In genomic region chr2:79223539-79223938, GRCh38 we compare ENCODE assay signal across 24 cellular contexts.
DNase-seq lines count a peak whose midpoint lies in the region; ATAC-seq, FAIRE-seq and TF ChIP-seq lines count a peak whose summit lies in the region.
"Had no signal": no experiment of that assay in that cellular context is flagged by ENCODE, and none has a peak within 500 bp of the region (broad histone marks: within the 10 kb centered on the region; RNA-seq: fewer than 3 reads in every experiment).

No MANE protein-coding gene starts in this region.

- H2BK120ac ChIP-seq in H1 (replicated peaks; ENCODE audit: low read depth, low read length), result no peak overlapping the region

- no peak overlapping the region for H3K4me3 ChIP-seq in HepG2 (replicated peaks in 1 of 3; ENCODE audit: insufficient read depth in 1 of 3, low read depth in 2 of 3, low read length in 3 of 3)
- H3K4me3 ChIP-seq in right lobe of liver, result no peak overlapping the region
- H3K4me3 ChIP-seq in H1 (ENCODE audit: extremely low read depth in 1 of 4, insufficient read depth in 2 of 4, low read depth in 3 of 4, low read length in 4 of 4), result no peak overlapping the region

- in situ Hi-C loops in HepG2 (cut with HindIII; ENCODE audit: extremely low pct_ligation_motif_present, low pct_unique_long_range_greater_than_20kb), result loop anchor here (5.0 kb wide), 1 partner anchor 639 kb away; no protein-coding TSS in a partner anchor

- no peak for FAIRE-seq in HepG2 (lab: Jason Lieb, UNC)
- FAIRE-seq in H1 (lab: Jason Lieb, UNC), result no peak
- FAIRE-seq: HTR-8/SVneo had no signal

- H3K27me3 ChIP-seq in HepG2 (ENCODE audit: control insufficient read depth in 1 of 2, insufficient read depth in 2 of 2, low read length in 2 of 2) (no peaks in the 10 kb centered on the region), right lobe of liver (no peaks in the 10 kb centered on the region), H1 (replicated peaks in 1 of 4; ENCODE audit: control insufficient read depth in 3 of 4, extremely low read depth in 1 of 4, insufficient read depth in 3 of 4, low read length in 3 of 4) (no peaks in the 10 kb centered on the region)

- intact Hi-C loops in HepG2 (cut with micrococcal nuclease; ENCODE audit: unreplicated experiment) (no loop called here), right lobe of liver (cut with DNase I) (no loop called here)

- H3K36me3 Mint-ChIP-seq in activated T-cell treated with anti-CD3 and anti-CD28 coated beads, Interleukin-2, amount 50 U/mL, for 72 hours (ENCODE audit: insufficient read depth in 2 of 2), result no peaks in the 10 kb centered on the region
- H3K36me3 Mint-ChIP-seq: activated CD8-positive, alpha-beta memory T cell treated with anti-CD3 and anti-CD28 coated beads, Interleukin-2, amount 10 ng/mL, durations not matched to agents 7 days and 5 days; activated naive CD8-positive, alpha-beta T cell treated with anti-CD3 and anti-CD28 coated beads, Interleukin-2, amount 10 ng/mL, durations not matched to agents 7 days and 5 days; CD4-positive, alpha-beta memory T cell; memory B cell; naive thymus-derived CD4-positive, alpha-beta T cell; stimulated activated effector memory CD8-positive, alpha-beta T cell treated with anti-CD3 and anti-CD28 coated beads, Interleukin-12 subunit alpha, Interleukin-12 subunit beta, amount 100 ng/mL, for 72 hours had no signal

- H3K27ac ChIP-seq in HepG2 (ENCODE audit: extremely low read length, insufficient read depth, low read length), result no peak overlapping the region
- H3K27ac ChIP-seq in right lobe of liver, result no peak overlapping the region
- H3K27ac ChIP-seq in H1 (ENCODE audit: low read depth, low read length), result no peak overlapping the region

- no peak overlapping the region for H2AK5ac ChIP-seq in H1 (ENCODE audit: low read depth, low read length)

- no peak overlapping the region for H2BK15ac ChIP-seq in H1 (ENCODE audit: low read length)

- TF ChIP-seq EP300 in HepG2 (IDR thresholded peaks at IDR 0.05; ENCODE audit: low read depth in 2 of 2, low read length in 2 of 2), result no peak
- no peak for TF ChIP-seq EP300 in HepG2 (CRISPR knock-in tag; IDR thresholded peaks at IDR 0.05; ENCODE audit: borderline replicate concordance)
- TF ChIP-seq EP300 in H1 (IDR thresholded peaks at IDR 0.05; ENCODE audit: borderline replicate concordance in 1 of 2, low read depth in 2 of 2, low read length in 2 of 2), result no peak

- no peak overlapping the region for H2AFZ ChIP-seq in HepG2 (ENCODE audit: low read length)
- H2AFZ ChIP-seq in H1 (ENCODE audit: low read length), result no peak overlapping the region

- H3K27ac Mint-ChIP-seq in activated T-cell treated with anti-CD3 and anti-CD28 coated beads, Interleukin-2, amount 50 U/mL, for 72 hours, result no peak overlapping the region
- H3K27ac Mint-ChIP-seq: activated CD8-positive, alpha-beta memory T cell treated with anti-CD3 and anti-CD28 coated beads, Interleukin-2, amount 10 ng/mL, durations not matched to agents 7 days and 5 days; activated naive CD8-positive, alpha-beta T cell treated with anti-CD3 and anti-CD28 coated beads, Interleukin-2, amount 10 ng/mL, durations not matched to agents 7 days and 5 days; activated T-helper 2 cell treated with anti-CD3 and anti-CD28 coated beads, Interferon-gamma antibody, Interleukin-2, Interleukin-4, amounts not matched to agents 10 μg/mL and 5 μg/mL and 100 μg/mL, durations not matched to agents 14 hours and 24 hours and 36 hours; CD4-positive, alpha-beta memory T cell; memory B cell; naive thymus-derived CD4-positive, alpha-beta T cell; stimulated activated effector memory CD8-positive, alpha-beta T cell treated with anti-CD3 and anti-CD28 coated beads, Interleukin-12 subunit alpha, Interleukin-12 subunit beta, amount 100 ng/mL, for 72 hours had no signal

- no peak overlapping the region for H3K4ac ChIP-seq in H1 (replicated peaks; ENCODE audit: insufficient read length, low read depth, low read length)

- H4K5ac ChIP-seq in H1 (ENCODE audit: insufficient read length, low read depth, low read length), result no peak overlapping the region

- no peak overlapping the region for H3K56ac ChIP-seq in H1 (replicated peaks; ENCODE audit: insufficient read length, low read depth, low read length)

- H3K4me1 Mint-ChIP-seq in activated T-cell treated with anti-CD3 and anti-CD28 coated beads, Interleukin-2, amount 50 U/mL, for 72 hours (ENCODE audit: low read depth), result no peaks in the 10 kb centered on the region
- H3K4me1 Mint-ChIP-seq: activated CD8-positive, alpha-beta memory T cell treated with anti-CD3 and anti-CD28 coated beads, Interleukin-2, amount 10 ng/mL, durations not matched to agents 7 days and 5 days; activated naive CD8-positive, alpha-beta T cell treated with anti-CD3 and anti-CD28 coated beads, Interleukin-2, amount 10 ng/mL, durations not matched to agents 7 days and 5 days; CD4-positive, alpha-beta memory T cell; memory B cell; naive thymus-derived CD4-positive, alpha-beta T cell; stimulated activated effector memory CD8-positive, alpha-beta T cell treated with anti-CD3 and anti-CD28 coated beads, Interleukin-12 subunit alpha, Interleukin-12 subunit beta, amount 100 ng/mL, for 72 hours had no signal

- H3K9ac ChIP-seq in HepG2 (ENCODE audit: insufficient read depth, low read depth, low read length), result no peak overlapping the region
- H3K9ac ChIP-seq in H1 (replicated peaks in 1 of 4; ENCODE audit: extremely low read depth in 1 of 4, low read depth in 3 of 4, low read length in 3 of 4), result no peak overlapping the region

- DNase-seq in HepG2 (ENCODE audit: low spot score) (no peak), right lobe of liver (no peak), NCI-H748 (lab: John Stamatoyannopoulos, UW; ENCODE audit: unreplicated experiment) (peak; percentile 28), H1 (ENCODE audit: low read depth in 1 of 2, low spot score in 2 of 2) (no peak), A172 (ENCODE audit: low spot score) (no peak), GM03348 (ENCODE audit: low spot score) (no peak), DMS 273 treated with DMSO at 0.1 percent for 48 hours (lab: John Stamatoyannopoulos, UW) (no peak)
- DNase-seq in activated T-cell treated with anti-CD3 and anti-CD28 coated beads, Interleukin-2, amount 50 U/mL, for 72 hours, result no peak
- DNase-seq: activated CD4-positive, alpha-beta T cell treated with anti-CD3 and anti-CD28 coated beads for 48 hours; activated CD8-positive, alpha-beta memory T cell treated with anti-CD3 and anti-CD28 coated beads, Interleukin-2, amount 10 ng/mL, durations not matched to agents 7 days and 5 days; activated naive CD8-positive, alpha-beta T cell treated with anti-CD3 and anti-CD28 coated beads, Interleukin-2, amount 10 ng/mL, durations not matched to agents 7 days and 5 days; CD4-positive, alpha-beta memory T cell; DMS53; effector memory CD4-positive, alpha-beta T cell; HCEC 1CT; Karpas-422; left cardiac atrium; naive thymus-derived CD4-positive, alpha-beta T cell; NCI-H1092 treated with DMSO at 0.1 percent for 48 hours; right cardiac atrium had no signal

- H2BK12ac ChIP-seq in H1 (ENCODE audit: low read depth, low read length), result no peak overlapping the region

- H3K9me3 ChIP-seq in HepG2 (ENCODE audit: low read length) (no peaks in the 10 kb centered on the region), right lobe of liver (no peaks in the 10 kb centered on the region), H1 (ENCODE audit: insufficient read depth in 2 of 2, low read depth in 1 of 2, low read length in 1 of 2) (no peaks in the 10 kb centered on the region)

- H3K27me3 Mint-ChIP-seq in activated T-cell treated with anti-CD3 and anti-CD28 coated beads, Interleukin-2, amount 50 U/mL, for 72 hours (ENCODE audit: low read depth), result no peaks in the 10 kb centered on the region
- H3K27me3 Mint-ChIP-seq: activated CD8-positive, alpha-beta memory T cell treated with anti-CD3 and anti-CD28 coated beads, Interleukin-2, amount 10 ng/mL, durations not matched to agents 7 days and 5 days; activated naive CD8-positive, alpha-beta T cell treated with anti-CD3 and anti-CD28 coated beads, Interleukin-2, amount 10 ng/mL, durations not matched to agents 7 days and 5 days; CD4-positive, alpha-beta memory T cell; memory B cell; naive thymus-derived CD4-positive, alpha-beta T cell had no signal

- H3K79me1 ChIP-seq in H1 (ENCODE audit: low read depth, low read length), result no peaks in the 10 kb centered on the region

- TF ChIP-seq RAD21 in HepG2 (CRISPR knock-in tag; IDR thresholded peaks at IDR 0.05), result no peak
- TF ChIP-seq RAD21 in H1 (IDR thresholded peaks at IDR 0.05 in 1 of 2, conservative IDR thresholded peaks at IDR 0.05 in 1 of 2; ENCODE audit: low read depth in 2 of 2, low read length in 2 of 2), result peak; percentile 37 to 40

- H3K9me3 Mint-ChIP-seq in activated T-cell treated with anti-CD3 and anti-CD28 coated beads, Interleukin-2, amount 50 U/mL, for 72 hours, result peaks cover 2 to 4% of the 10 kb centered on the region in 2 donors
- H3K9me3 Mint-ChIP-seq: activated naive CD8-positive, alpha-beta T cell treated with anti-CD3 and anti-CD28 coated beads, Interleukin-2, amount 10 ng/mL, durations not matched to agents 7 days and 5 days; activated T-helper 2 cell treated with anti-CD3 and anti-CD28 coated beads, Interferon-gamma antibody, Interleukin-2, Interleukin-4, amounts not matched to agents 10 μg/mL and 5 μg/mL and 100 μg/mL, durations not matched to agents 14 hours and 24 hours and 36 hours; memory B cell had no signal

- H3K23ac ChIP-seq in H1 (ENCODE audit: insufficient read length), result no peak overlapping the region

- TF ChIP-seq POLR2A in HepG2 (IDR thresholded peaks at IDR 0.05; ENCODE audit: insufficient read depth in 1 of 2, low read depth in 2 of 2, low read length in 2 of 2) (no peak), right lobe of liver (IDR thresholded peaks at IDR 0.05) (no peak), H1 (IDR thresholded peaks at IDR 0.05; ENCODE audit: control extremely low read depth in 1 of 2, low read depth in 2 of 2, low read length in 2 of 2) (no peak)

- H2BK20ac ChIP-seq in H1 (ENCODE audit: low read length), result no peak overlapping the region

- H4K91ac ChIP-seq in H1 (replicated peaks; ENCODE audit: insufficient read length, low read length), result no peak overlapping the region

- no peak for ATAC-seq in HepG2
- no peak for ATAC-seq in right lobe of liver
- ATAC-seq in activated T-cell treated with anti-CD3 and anti-CD28 coated beads, Interleukin-2, amount 50 U/mL, for 72 hours (replicated peaks in 1 of 2), result no peak
- ATAC-seq: activated CD8-positive, alpha-beta memory T cell treated with anti-CD3 and anti-CD28 coated beads, Interleukin-2, amount 10 ng/mL, durations not matched to agents 7 days and 5 days; left cardiac atrium; naive thymus-derived CD4-positive, alpha-beta T cell; right cardiac atrium; stimulated activated effector memory CD8-positive, alpha-beta T cell treated with anti-CD3 and anti-CD28 coated beads, Interleukin-12 subunit alpha, Interleukin-12 subunit beta, amount 100 ng/mL, for 72 hours had no signal

- TF ChIP-seq CTCF in HepG2 (CRISPR knock-in tag; IDR thresholded peaks at IDR 0.05) (no peak), right lobe of liver (IDR thresholded peaks at IDR 0.05) (no peak), H1 (IDR thresholded peaks at IDR 0.05; ENCODE audit: control extremely low read depth in 1 of 3, insufficient read depth in 1 of 3, low read depth in 1 of 3, low read length in 3 of 3) (no peak)

- H2BK5ac ChIP-seq in H1 (ENCODE audit: low read depth, low read length), result no peak overlapping the region

- no TSS peak for BruUV-seq in HepG2 (replicated peaks; lab: Mats Ljungman, UMichigan)

- H3K36me3 ChIP-seq in HepG2 (replicated peaks in 1 of 2; ENCODE audit: control insufficient read depth in 1 of 2, insufficient read depth in 2 of 2, low read length in 2 of 2), result no peaks in the 10 kb centered on the region
- H3K36me3 ChIP-seq in right lobe of liver, result no peaks in the 10 kb centered on the region
- H3K36me3 ChIP-seq in H1 (ENCODE audit: control insufficient read depth in 2 of 4, insufficient read depth in 4 of 4, low read length in 3 of 4), result no peaks in the 10 kb centered on the region

- no peaks in the 10 kb centered on the region; the same call in 1 of the 2 replicates for H3K23me2 ChIP-seq in H1 (ENCODE audit: low read depth, low read length)

- H4K8ac ChIP-seq in H1 (ENCODE audit: extremely low read depth, insufficient read depth, low read length), result no peak overlapping the region

- POLR2A ChIA-PET in HepG2 (lab: Yijun Ruan, JAX) (no interaction called here), H1 (lab: Charles Lee; ENCODE audit: partially characterized antibody) (no interaction called here)

- no peak overlapping the region for H3K18ac ChIP-seq in H1 (ENCODE audit: extremely low read depth, low read length)

- CTCF ChIA-PET in HepG2 (lab: Yijun Ruan, JAX; ENCODE audit: low intra/inter-chr PET ratio, low total read pairs) (no interaction called here), H1 (lab: Charles Lee; ENCODE audit: partially characterized antibody) (interaction anchor here (0.8 to 6.6 kb wide), 4 partner anchors 12 to 631 kb away, joined by 3 to 66 read pairs (median 10); no protein-coding TSS in a partner anchor)

- H3K4me1 ChIP-seq in HepG2 (ENCODE audit: insufficient read depth, low read length), result no peaks in the 10 kb centered on the region
- no peaks in the 10 kb centered on the region for H3K4me1 ChIP-seq in right lobe of liver
- no peaks in the 10 kb centered on the region for H3K4me1 ChIP-seq in H1 (replicated peaks in 1 of 4; ENCODE audit: control insufficient read depth in 3 of 4, insufficient read depth in 4 of 4, low read length in 3 of 4)

- H3K79me2 ChIP-seq in HepG2 (ENCODE audit: insufficient read depth, low read length) (no peaks in the 10 kb centered on the region), H1 (ENCODE audit: control insufficient read depth in 1 of 2, insufficient read depth in 2 of 2, low read length in 2 of 2) (no peaks in the 10 kb centered on the region)

- H4K20me1 ChIP-seq in HepG2 (ENCODE audit: insufficient read depth, low read length) (no peaks in the 10 kb centered on the region), H1 (replicated peaks in 1 of 2; ENCODE audit: control insufficient read depth in 1 of 2, insufficient read depth in 2 of 2, low read length in 2 of 2) (no peaks in the 10 kb centered on the region)

- no peak overlapping the region for H3K4me3 Mint-ChIP-seq in activated T-cell treated with anti-CD3 and anti-CD28 coated beads, Interleukin-2, amount 50 U/mL, for 72 hours
- H3K4me3 Mint-ChIP-seq: activated CD8-positive, alpha-beta memory T cell treated with anti-CD3 and anti-CD28 coated beads, Interleukin-2, amount 10 ng/mL, durations not matched to agents 7 days and 5 days; activated naive CD8-positive, alpha-beta T cell treated with anti-CD3 and anti-CD28 coated beads, Interleukin-2, amount 10 ng/mL, durations not matched to agents 7 days and 5 days; CD4-positive, alpha-beta memory T cell; memory B cell; naive thymus-derived CD4-positive, alpha-beta T cell; stimulated activated effector memory CD8-positive, alpha-beta T cell treated with anti-CD3 and anti-CD28 coated beads, Interleukin-12 subunit alpha, Interleukin-12 subunit beta, amount 100 ng/mL, for 72 hours had no signal

- no peak overlapping the region for H3K14ac ChIP-seq in H1 (ENCODE audit: insufficient read length)

- H3K4me2 ChIP-seq in HepG2 (ENCODE audit: low read depth, low read length) (no peak overlapping the region), H1 (ENCODE audit: insufficient read depth in 1 of 2, low read depth in 2 of 2, low read length in 2 of 2) (no peak overlapping the region)

Comparison
In these comparisons a context has a peak if more than half of its experiments do, and no peak if none do; other contexts are left out.
1. Of the 41 proteins assayed by ChIP-seq in both HepG2 and H1: peak only in HepG2: none; only in H1: RAD21; in both: none; in neither: 40.